In genomic region chr1:32992489-32993214, GRCh38 we compare ENCODE assay signal across 7 cellular contexts. TPM values are rescaled to one million over a fixed set of nuclear protein-coding genes. Genes with fewer than 3 reads are reported as not detected.
A peak's percentile ranks its signal among the peaks of the same experiment; 100 is the strongest.
DNase-seq lines count a peak whose midpoint lies in the region; ATAC-seq, FAIRE-seq and TF ChIP-seq lines count a peak whose summit lies in the region.

No MANE protein-coding gene starts in this region.

- H3K14ac ChIP-seq in H1 (ENCODE audit: insufficient read length): no peak overlapping the region

- no peak overlapping the region for H4K5ac ChIP-seq in H1 (ENCODE audit: insufficient read length, low read depth, low read length)

- no peaks in the 10 kb centered on the region for H3K23me2 ChIP-seq in H1 (ENCODE audit: low read depth, low read length)

- H2BK120ac ChIP-seq in H1 (replicated peaks; ENCODE audit: low read depth, low read length): no peak overlapping the region

- H2BK5ac ChIP-seq in H1 (ENCODE audit: low read depth, low read length): 0 out of 2 replicates have a peak overlapping the region, but pooled peaks have one; percentile 56

- H4K91ac ChIP-seq in H1 (replicated peaks; ENCODE audit: insufficient read length, low read length): no peak overlapping the region

- POLR2A ChIA-PET in H1 (lab: Charles Lee; ENCODE audit: partially characterized antibody): interaction anchor here (1.0 to 2.7 kb wide), 7 partner anchors 7 to 28 kb away, joined by 3 to 12 read pairs (median 8); partner anchors contain the start of gene RNF19B

- H3K9me3 ChIP-seq in KOPT-K1 (ENCODE audit: insufficient read depth, low read length, poor library complexity, severe bottlenecking) (no peaks in the 10 kb centered on the region), WERI-Rb-1 (ENCODE audit: severe bottlenecking) (no peaks in the 10 kb centered on the region), H1 (ENCODE audit: insufficient read depth in 2 of 2, low read depth in 1 of 2, low read length in 1 of 2) (no peaks in the 10 kb centered on the region), mucosa of rectum (ENCODE audit: control insufficient read depth in 2 of 2, low read length in 2 of 2) (no peaks in the 10 kb centered on the region), thyroid gland (no peaks in the 10 kb centered on the region)

- peak overlapping the region; percentile 2 for H2BK12ac ChIP-seq in H1 (ENCODE audit: low read depth, low read length)

- no peak overlapping the region for H3K4ac ChIP-seq in H1 (replicated peaks; ENCODE audit: insufficient read length, low read depth, low read length)

- H2BK15ac ChIP-seq in H1 (ENCODE audit: low read length): no peak overlapping the region

- H2BK20ac ChIP-seq in H1 (ENCODE audit: low read length): 0 out of 2 replicates have a peak overlapping the region, but pooled peaks have one; percentile 29

- H3K79me1 ChIP-seq in H1 (ENCODE audit: low read depth, low read length): peaks cover 4% of the 10 kb centered on the region

- no peak overlapping the region for H2AK5ac ChIP-seq in H1 (ENCODE audit: low read depth, low read length)

- H3K9ac ChIP-seq in H1 (replicated peaks in 1 of 4; ENCODE audit: extremely low read depth in 1 of 4, low read depth in 3 of 4, low read length in 3 of 4) (no peak overlapping the region), mucosa of rectum (ENCODE audit: low read depth in 1 of 2, low read length in 2 of 2) (peak overlapping the region; percentile 32 to 36)

- H3K27me3 ChIP-seq in WERI-Rb-1 (ENCODE audit: insufficient read depth, low read depth, severe bottlenecking): no peaks in the 10 kb centered on the region
- H3K27me3 ChIP-seq in H1 (replicated peaks in 1 of 4; ENCODE audit: control insufficient read depth in 3 of 4, extremely low read depth in 1 of 4, insufficient read depth in 3 of 4, low read length in 3 of 4): peaks cover 0 to 1% (median 0%) of the 10 kb centered on the region in 4 experiments; a peak in 1 of 7 replicates
- no peaks in the 10 kb centered on the region for H3K27me3 ChIP-seq in mucosa of rectum (ENCODE audit: control insufficient read depth in 2 of 2, insufficient read depth in 2 of 2, low read length in 2 of 2)
- no peaks in the 10 kb centered on the region for H3K27me3 ChIP-seq in thyroid gland

- TF ChIP-seq POLR2A in H1 (IDR thresholded peaks at IDR 0.05; ENCODE audit: control extremely low read depth in 1 of 2, low read depth in 2 of 2, low read length in 2 of 2): no peak
- TF ChIP-seq POLR2A in thyroid gland (IDR thresholded peaks at IDR 0.05): peak in 1 of 2 donors; percentile 73

- no peak for FAIRE-seq in H1 (lab: Jason Lieb, UNC)

- intact Hi-C loops in thyroid gland (cut with DNase I): no loop called here

- no peak for TF ChIP-seq EP300 in H1 (IDR thresholded peaks at IDR 0.05; ENCODE audit: borderline replicate concordance in 1 of 2, low read depth in 2 of 2, low read length in 2 of 2)

- no peak overlapping the region for H3K4me3 ChIP-seq in WERI-Rb-1 (ENCODE audit: low read depth, low read length)
- H3K4me3 ChIP-seq in H1 (ENCODE audit: extremely low read depth in 1 of 4, insufficient read depth in 2 of 4, low read depth in 3 of 4, low read length in 4 of 4): no peak overlapping the region
- H3K4me3 ChIP-seq in mucosa of rectum (ENCODE audit: low read length in 2 of 2): peak overlapping the region in 1 of 2 donors; percentile 38
- no peak overlapping the region for H3K4me3 ChIP-seq in thyroid gland (replicated peaks in 1 of 3)

- peak overlapping the region; percentile 9 for H3K27ac ChIP-seq in KOPT-K1 (ENCODE audit: low read depth, low read length, poor library complexity, severe bottlenecking)
- H3K27ac ChIP-seq in WERI-Rb-1: no peak overlapping the region
- no peak overlapping the region; the same call in 1 of the 2 replicates for H3K27ac ChIP-seq in H1 (ENCODE audit: low read depth, low read length)
- H3K27ac ChIP-seq in mucosa of rectum (ENCODE audit: low read depth in 2 of 2, low read length in 2 of 2): peak overlapping the region; percentile 64 to 85
- H3K27ac ChIP-seq in thyroid gland: peak overlapping the region; percentile 82 to 88 (median 84)

- H4K20me1 ChIP-seq in H1 (replicated peaks in 1 of 2; ENCODE audit: control insufficient read depth in 1 of 2, insufficient read depth in 2 of 2, low read length in 2 of 2): no peaks in the 10 kb centered on the region

- H2AFZ ChIP-seq in H1 (ENCODE audit: low read length): no peak overlapping the region

- TF ChIP-seq RAD21 in H1 (IDR thresholded peaks at IDR 0.05 in 1 of 2, conservative IDR thresholded peaks at IDR 0.05 in 1 of 2; ENCODE audit: low read depth in 2 of 2, low read length in 2 of 2): 0 out of 4 replicates have a peak, but pooled peaks of 1 of the 2 experiments have one; percentile 6

- peak; percentile 75 for ATAC-seq in GM18498 (IDR thresholded peaks at IDR 0.05; ENCODE audit: unreplicated experiment)

- TF ChIP-seq CTCF in WERI-Rb-1 (IDR thresholded peaks at IDR 0.05; ENCODE audit: low read depth, low read length) (no peak), H1 (IDR thresholded peaks at IDR 0.05; ENCODE audit: control extremely low read depth in 1 of 3, insufficient read depth in 1 of 3, low read depth in 1 of 3, low read length in 3 of 3) (no peak), thyroid gland (IDR thresholded peaks at IDR 0.05) (no peak)

- H3K23ac ChIP-seq in H1 (ENCODE audit: insufficient read length): no peak overlapping the region

- no peaks in the 10 kb centered on the region; a peak in 1 of 4 replicates for H3K79me2 ChIP-seq in H1 (ENCODE audit: control insufficient read depth in 1 of 2, insufficient read depth in 2 of 2, low read length in 2 of 2)

- no peak overlapping the region; the same call in 1 of the 2 replicates for H4K8ac ChIP-seq in H1 (ENCODE audit: extremely low read depth, insufficient read depth, low read length)

- no peak overlapping the region for H3K56ac ChIP-seq in H1 (replicated peaks; ENCODE audit: insufficient read length, low read depth, low read length)

- CTCF ChIA-PET in H1 (lab: Charles Lee; ENCODE audit: partially characterized antibody): interaction anchor here (0.9 to 6.8 kb wide), 14 partner anchors 9 to 100 kb away, joined by 3 to 44 read pairs (median 4); no protein-coding TSS in a partner anchor

- no peak overlapping the region for H3K18ac ChIP-seq in H1 (ENCODE audit: extremely low read depth, low read length)

- no peaks in the 10 kb centered on the region for H3K36me3 ChIP-seq in KOPT-K1 (ENCODE audit: insufficient read depth, low read length)
- no peaks in the 10 kb centered on the region for H3K36me3 ChIP-seq in WERI-Rb-1
- no peaks in the 10 kb centered on the region for H3K36me3 ChIP-seq in H1 (ENCODE audit: control insufficient read depth in 2 of 4, insufficient read depth in 4 of 4, low read length in 3 of 4)
- no peaks in the 10 kb centered on the region for H3K36me3 ChIP-seq in mucosa of rectum (ENCODE audit: control insufficient read depth in 2 of 2, insufficient read depth in 2 of 2, low read length in 2 of 2)
- H3K36me3 ChIP-seq in thyroid gland: no peaks in the 10 kb centered on the region

- peaks cover 0 to 15% (median 8%) of the 10 kb centered on the region in 4 experiments; a peak in 5 of 7 replicates for H3K4me1 ChIP-seq in H1 (replicated peaks in 1 of 4; ENCODE audit: control insufficient read depth in 3 of 4, insufficient read depth in 4 of 4, low read length in 3 of 4)
- peaks cover 21 to 22% of the 10 kb centered on the region in 2 donors for H3K4me1 ChIP-seq in mucosa of rectum (ENCODE audit: control insufficient read depth in 2 of 2, insufficient read depth in 2 of 2, low read length in 2 of 2)
- H3K4me1 ChIP-seq in thyroid gland: peaks cover 41 to 67% of the 10 kb centered on the region in 2 donors

- peak; percentile 88 for DNase-seq in HCEC 1CT
- DNase-seq in WERI-Rb-1: peak; percentile 82
- DNase-seq in H1 (ENCODE audit: low read depth in 1 of 2, low spot score in 2 of 2): peak in 1 of 2 experiments; percentile 66
- DNase-seq in thyroid gland: peak; percentile 95 to 96

- peak overlapping the region in 1 of 2 experiments; percentile 31; a peak in 1 of 4 replicates for H3K4me2 ChIP-seq in H1 (ENCODE audit: insufficient read depth in 1 of 2, low read depth in 2 of 2, low read length in 2 of 2)

- 77% methylated on average over 5 of the region's 5 CpGs; no CpG with 5 or more reads in 1 of the 2 experiments for WGBS in H1 (ENCODE audit: extremely low coverage in 1 of 2, insufficient coverage in 1 of 2, insufficient read length in 1 of 2, insufficient replicate concordance in 2 of 2, low coverage in 1 of 2, low lambda C conversion rate in 2 of 2, missing lambda C conversion rate in 1 of 2), 2 experiments
- 54 to 62% methylated on average over 4 to 5 of the region's 5 CpGs for WGBS in thyroid gland, 2 donors

TF ChIP-seq in H1, 55 proteins besides CTCF, POLR2A, EP300 and RAD21 (continues in another document):
- 0 out of 2 replicates have a peak, but pooled peaks have one; percentile 32 for TF ChIP-seq TAF1 (IDR thresholded peaks at IDR 0.05; ENCODE audit: low read depth, low read length)
- no peak for TF ChIP-seq POLR2AphosphoS5 (IDR thresholded peaks at IDR 0.05; ENCODE audit: low read depth, low read length)
- TF ChIP-seq KDM5A (IDR thresholded peaks at IDR 0.05; ENCODE audit: low read length): no peak
- no peak for TF ChIP-seq KDM1A (IDR thresholded peaks at IDR 0.05; ENCODE audit: borderline replicate concordance, low read length)
- no peak for TF ChIP-seq CBX5 (IDR thresholded peaks at IDR 0.05; ENCODE audit: low read depth, low read length)

RNA-seq across cellular contexts. Expression of gene RNF19B, which starts 28.0 kb away (rescaled TPM):
- total RNA-seq in H1 (2021; fragmentation: NEBNext Ultra II Directional; extraction: Animal tissue kit (Norgen Biotek cat#: 25700)): 10.4 and 11.2 TPM in 2 replicates
- polyA plus RNA-seq in H1 (2011; rRNA removed): 9.2 and 9.8 TPM in 2 replicates
- 10.5 TPM for polyA plus RNA-seq in H1 (2011; cell fraction: cytosol; rRNA removed)
- 7.4 TPM for polyA plus RNA-seq in H1 (2011; cell fraction: nucleus; rRNA removed)
- 9.1 to 12.2 TPM (median 11.8 TPM) in 4 replicates for polyA plus RNA-seq in H1 (2012, experiment 1 of 2)
- polyA plus RNA-seq in H1 (2012, experiment 2 of 2): 9.2 TPM
- polyA plus RNA-seq in H1 (2013, experiment 1 of 2): 5.0 TPM
- 5.2 TPM for polyA plus RNA-seq in H1 (2013, experiment 2 of 2)
- polyA minus RNA-seq in H1 (2011; rRNA and poly(A)+ RNA removed): 15.3 and 17.4 TPM in 2 replicates
- polyA minus RNA-seq in H1 (2011; cell fraction: cytosol; rRNA and poly(A)+ RNA removed): 9.8 TPM
- 9.0 TPM for polyA minus RNA-seq in H1 (2011; cell fraction: nucleus; rRNA and poly(A)+ RNA removed)
- total RNA-seq in thyroid gland: 10 to 100 TPM; 13.6 to 24.6 (median 22.4) TPM

RNA-seq across cellular contexts. Expression of gene AK2, which starts 44.0 kb away (rescaled TPM):
- total RNA-seq in H1 (2021; fragmentation: NEBNext Ultra II Directional; extraction: Animal tissue kit (Norgen Biotek cat#: 25700)): 127 and 137 TPM in 2 replicates
- 92.3 and 110 TPM in 2 replicates for polyA plus RNA-seq in H1 (2011; rRNA removed)
- polyA plus RNA-seq in H1 (2011; cell fraction: cytosol; rRNA removed): 188 TPM
- polyA plus RNA-seq in H1 (2011; cell fraction: nucleus; rRNA removed): 91.1 TPM
- polyA plus RNA-seq in H1 (2012, experiment 1 of 2): 119 to 218 TPM (median 127 TPM) in 4 replicates
- polyA plus RNA-seq in H1 (2012, experiment 2 of 2): 68.7 TPM
- 98.5 TPM for polyA plus RNA-seq in H1 (2013, experiment 1 of 2)
- polyA plus RNA-seq in H1 (2013, experiment 2 of 2): 94.1 TPM
- polyA minus RNA-seq in H1 (2011; rRNA and poly(A)+ RNA removed): 43.3 and 54.5 TPM in 2 replicates
- 53.7 TPM for polyA minus RNA-seq in H1 (2011; cell fraction: cytosol; rRNA and poly(A)+ RNA removed)
- polyA minus RNA-seq in H1 (2011; cell fraction: nucleus; rRNA and poly(A)+ RNA removed): 68.6 TPM
- 100 to 1,000 TPM; 214 to 308 (median 256) TPM for total RNA-seq in thyroid gland

Comparison
In these comparisons a context has a peak if more than half of its experiments do, and no peak if none do; other contexts are left out.
1. H3K27ac ChIP-seq: peak in KOPT-K1 (single experiment), mucosa of rectum (2 of 2) and thyroid gland (3 of 3); none in WERI-Rb-1 (single experiment) and H1 (single experiment).
2. H3K9ac ChIP-seq: peak in mucosa of rectum (2 of 2); none in H1 (0 of 4).